In genomic region chr3:12460132-12460531, GRCh38 we compare ENCODE assay signal across 18 cellular contexts.
"Had no signal": no experiment of that assay in that cellular context is flagged by ENCODE, and none has a peak within 500 bp of the region (broad histone marks: within the 10 kb centered on the region; RNA-seq: fewer than 3 reads in every experiment).

No MANE protein-coding gene starts in this region.

- H3K4me3 ChIP-seq: hepatocyte, sigmoid colon, skin epidermis, thoracic aorta had no signal

- H3K36me3 ChIP-seq: neutrophil, sigmoid colon, thoracic aorta had no signal

- ATAC-seq: foreskin keratinocyte; left cardiac atrium; left ventricle myocardium superior; naive thymus-derived CD8-positive, alpha-beta T cell; stimulated activated naive B cell treated with anti-CD40 and anti-IgM and Interleukin-4, amounts not matched to agents 10 μg/mL and 1 μg/mL and 100 μg/mL, for 72 hours; stimulated activated naive CD8-positive, alpha-beta T cell treated with anti-CD3 and anti-CD28 coated beads, Interleukin-15, amount 100 ng/mL, for 72 hours had no signal

- H3K4me1 ChIP-seq: foreskin keratinocyte, sigmoid colon had no signal

- H3K27ac ChIP-seq: foreskin keratinocyte, hepatocyte, sigmoid colon, skin epidermis, thoracic aorta had no signal

- H3K27me3 ChIP-seq: hepatocyte, neutrophil, sigmoid colon had no signal

- DNase-seq: dermis blood vessel endothelial cell; erythroblast; foreskin keratinocyte; kidney; left cardiac atrium; left ventricle myocardium superior; mesendoderm; naive thymus-derived CD8-positive, alpha-beta T cell; sigmoid colon; stimulated activated CD4-positive, alpha-beta T cell treated with anti-CD3 and anti-CD28 coated beads, Interleukin-2, amount 100 ng/mL, for 24 hours; stimulated activated CD4-positive, alpha-beta T cell treated with anti-CD3 and anti-CD28 coated beads, Interleukin-4, amount 100 ng/mL, for 4 hours; stimulated activated naive B cell treated with anti-CD40 and anti-IgM and Interleukin-4, amounts not matched to agents 10 μg/mL and 1 μg/mL and 100 μg/mL, for 72 hours; stimulated activated naive CD8-positive, alpha-beta T cell treated with anti-CD3 and anti-CD28 coated beads, Interleukin-15, amount 100 ng/mL, for 72 hours; substantia nigra had no signal

- H3K9me3 ChIP-seq: neutrophil, sigmoid colon, thoracic aorta had no signal
